9 cellular contexts compared by ENCODE assay signal in genomic region chr20:37379967-37380828, GRCh38.
A peak's percentile ranks its signal among the peaks of the same experiment; 100 is the strongest.
DNase-seq lines count a peak whose midpoint lies in the region; ATAC-seq and TF ChIP-seq lines count a peak whose summit lies in the region.
"Had no signal": no experiment of that assay in that cellular context is flagged by ENCODE, and none has a peak within 500 bp of the region (broad histone marks: within the 10 kb centered on the region; RNA-seq: fewer than 3 reads in every experiment).

No MANE protein-coding gene starts in this region.

- H3K4me1 Mint-ChIP-seq in stimulated activated memory B cell treated with anti-CD40 and anti-IgM and Interleukin-4, amounts not matched to agents 10 μg/mL and 1 μg/mL and 100 μg/mL, for 72 hours = peaks cover 86% of the 10 kb centered on the region

- peak; percentile 37 for DNase-seq in NCI-H2196 (lab: John Stamatoyannopoulos, UW; ENCODE audit: unreplicated experiment)
- DNase-seq in NCI-H2196 treated with DMSO at 0.1 percent for 48 hours (lab: John Stamatoyannopoulos, UW; ENCODE audit: unreplicated experiment) = no peak
- peak; percentile 4 for DNase-seq in NCI-H82 treated with DMSO at 0.1 percent for 48 hours (lab: John Stamatoyannopoulos, UW; ENCODE audit: unreplicated experiment)
- peak; percentile 17 for DNase-seq in fibroblast of pulmonary artery (ENCODE audit: low read depth)
- no peak for DNase-seq in HEK293T (ENCODE audit: extremely low spot score)
- DNase-seq in activated gamma-delta T cell (lab: John Stamatoyannopoulos, UW) = no peak
- DNase-seq in SIG-M5 (lab: John Stamatoyannopoulos, UW) = no peak

- peak overlapping the region; percentile 88 for H3K27ac Mint-ChIP-seq in stimulated activated memory B cell treated with anti-CD40 and anti-IgM and Interleukin-4, amounts not matched to agents 10 μg/mL and 1 μg/mL and 100 μg/mL, for 72 hours
- H3K27ac Mint-ChIP-seq: activated naive CD4-positive, alpha-beta T cell treated with anti-CD3 and anti-CD28 coated beads, Interleukin-2, amount 50 U/mL, for 24 hours had no signal

- H3K27me3 Mint-ChIP-seq in stimulated activated memory B cell treated with anti-CD40 and anti-IgM and Interleukin-4, amounts not matched to agents 10 μg/mL and 1 μg/mL and 100 μg/mL, for 72 hours = no peaks in the 10 kb centered on the region
- H3K27me3 Mint-ChIP-seq: activated naive CD4-positive, alpha-beta T cell treated with anti-CD3 and anti-CD28 coated beads, Interleukin-2, amount 50 U/mL, for 24 hours had no signal

- H3K9me3 Mint-ChIP-seq in stimulated activated memory B cell treated with anti-CD40 and anti-IgM and Interleukin-4, amounts not matched to agents 10 μg/mL and 1 μg/mL and 100 μg/mL, for 72 hours = no peaks in the 10 kb centered on the region
- H3K9me3 Mint-ChIP-seq: activated naive CD4-positive, alpha-beta T cell treated with anti-CD3 and anti-CD28 coated beads, Interleukin-2, amount 50 U/mL, for 24 hours had no signal

- POLR2A ChIA-PET in HEK293T (lab: Yijun Ruan, JAX) = no interaction called here

- CTCF ChIA-PET in HEK293T (lab: Yijun Ruan, JAX) = no interaction called here

- H3K4me3 Mint-ChIP-seq in stimulated activated memory B cell treated with anti-CD40 and anti-IgM and Interleukin-4, amounts not matched to agents 10 μg/mL and 1 μg/mL and 100 μg/mL, for 72 hours = no peak overlapping the region
- H3K4me3 Mint-ChIP-seq: activated naive CD4-positive, alpha-beta T cell treated with anti-CD3 and anti-CD28 coated beads, Interleukin-2, amount 50 U/mL, for 24 hours had no signal

- peaks cover 49% of the 10 kb centered on the region for H3K36me3 Mint-ChIP-seq in stimulated activated memory B cell treated with anti-CD40 and anti-IgM and Interleukin-4, amounts not matched to agents 10 μg/mL and 1 μg/mL and 100 μg/mL, for 72 hours
- H3K36me3 Mint-ChIP-seq: activated naive CD4-positive, alpha-beta T cell treated with anti-CD3 and anti-CD28 coated beads, Interleukin-2, amount 50 U/mL, for 24 hours had no signal

- H3K4me3 ChIP-seq in fibroblast of pulmonary artery (replicated peaks; ENCODE audit: low read depth, low read length) = no peak overlapping the region

- no peak for TF ChIP-seq CTCF in fibroblast of pulmonary artery (IDR thresholded peaks at IDR 0.05; ENCODE audit: low read length, missing control alignments)

- ATAC-seq in stimulated activated memory B cell treated with anti-CD40 and anti-IgM and Interleukin-4, amounts not matched to agents 10 μg/mL and 1 μg/mL and 100 μg/mL, for 72 hours = no peak

TF ChIP-seq in HEK293T, 16 proteins besides CTCF, POLR2A, EP300 and RAD21:
- TF ChIP-seq ELF4 (IDR thresholded peaks at IDR 0.05) (no peak), NFRKB (IDR thresholded peaks at IDR 0.05) (no peak), LEF1 (IDR thresholded peaks at IDR 0.05; ENCODE audit: borderline replicate concordance) (no peak), SUZ12 (IDR thresholded peaks at IDR 0.05) (no peak), CTBP1 (IDR thresholded peaks at IDR 0.05; ENCODE audit: borderline replicate concordance) (no peak), FOXA1 (IDR thresholded peaks at IDR 0.05) (no peak), BHLHE40 (IDR thresholded peaks at IDR 0.05; ENCODE audit: borderline replicate concordance) (no peak)
TF ChIP-seq in HEK293T: peak in this region for 0.

Comparison
In these comparisons a context has a peak if more than half of its experiments do, and no peak if none do; other contexts are left out.
1. DNase-seq: peak in NCI-H2196 (single experiment), NCI-H82 treated with DMSO at 0.1 percent for 48 hours (single experiment) and fibroblast of pulmonary artery (single experiment); none in NCI-H2196 treated with DMSO at 0.1 percent for 48 hours (single experiment), HEK293T (single experiment), activated gamma-delta T cell (single experiment) and SIG-M5 (single experiment).